In genomic region chr6:128186724-128187123, GRCh38 we compare ENCODE assay signal across 18 cellular contexts.
"Had no signal": no experiment of that assay in that cellular context is flagged by ENCODE, and none has a peak within 500 bp of the region (broad histone marks: within the 10 kb centered on the region; RNA-seq: fewer than 3 reads in every experiment).

No MANE protein-coding gene starts in this region.

- H3K4me3 Mint-ChIP-seq: activated T-helper 1 cell treated with anti-CD3 and anti-CD28 coated beads, Interleukin-12 subunit alpha, Interleukin-12 subunit beta, Interleukin-2, Interleukin-4 antibody, amounts not matched to agents 30 ng/mL and 10 ng/mL and 1 ng/mL, durations not matched to agents 14 hours and 24 hours and 36 hours; natural killer cell; T-helper 1 cell treated with Interleukin-12 subunit alpha and Interleukin-12 subunit beta and Interleukin-4 antibody, amounts not matched to agents 30 μg/mL and 1 μg/mL, for 36 hours had no signal

- H3K27ac Mint-ChIP-seq: activated naive CD4-positive, alpha-beta T cell treated with anti-CD3 and anti-CD28 coated beads, Interleukin-2, amount 50 U/mL, for 72 hours; activated T-helper 1 cell treated with anti-CD3 and anti-CD28 coated beads, Interleukin-12 subunit alpha, Interleukin-12 subunit beta, Interleukin-2, Interleukin-4 antibody, amounts not matched to agents 30 ng/mL and 10 ng/mL and 1 ng/mL, durations not matched to agents 14 hours and 24 hours and 36 hours; natural killer cell; T-helper 1 cell treated with Interleukin-12 subunit alpha and Interleukin-12 subunit beta and Interleukin-4 antibody, amounts not matched to agents 30 μg/mL and 1 μg/mL, for 36 hours had no signal

- H3K27me3 ChIP-seq: body of pancreas, tibial nerve had no signal

- H3K4me1 ChIP-seq: body of pancreas, tibial nerve had no signal

- ATAC-seq: activated naive CD4-positive, alpha-beta T cell treated with anti-CD3 and anti-CD28 coated beads, Interleukin-2, amount 50 U/mL, for 72 hours; body of pancreas; left cardiac atrium; natural killer cell; sciatic nerve had no signal

- H3K9me3 Mint-ChIP-seq: activated naive CD4-positive, alpha-beta T cell treated with anti-CD3 and anti-CD28 coated beads, Interleukin-2, amount 50 U/mL, for 72 hours; activated T-helper 1 cell treated with anti-CD3 and anti-CD28 coated beads, Interleukin-12 subunit alpha, Interleukin-12 subunit beta, Interleukin-2, Interleukin-4 antibody, amounts not matched to agents 30 ng/mL and 10 ng/mL and 1 ng/mL, durations not matched to agents 14 hours and 24 hours and 36 hours; natural killer cell; T-helper 1 cell treated with Interleukin-12 subunit alpha and Interleukin-12 subunit beta and Interleukin-4 antibody, amounts not matched to agents 30 μg/mL and 1 μg/mL, for 36 hours had no signal

- FAIRE-seq: endometrium, urothelium cell line had no signal

- H3K9me3 ChIP-seq: body of pancreas, tibial nerve had no signal

- H3K27ac ChIP-seq: body of pancreas, tibial nerve, VCaP had no signal

- DNase-seq: activated CD4-positive, alpha-beta T cell treated with anti-CD3 and anti-CD28 coated beads for 1 hour; activated gamma-delta T cell treated with Interleukin-2 at 50 U/mL for 16 hours; activated T-cell treated with anti-CD3 and anti-CD28 coated beads for 4 hours; body of pancreas; caudate nucleus; cortex of kidney; erythroblast; left cardiac atrium; natural killer cell; stimulated activated naive CD4-positive, alpha-beta T cell had no signal

- H3K36me3 ChIP-seq: tibial nerve had no signal

- H3K4me3 ChIP-seq: body of pancreas, tibial nerve had no signal

- H3K36me3 Mint-ChIP-seq: activated naive CD4-positive, alpha-beta T cell treated with anti-CD3 and anti-CD28 coated beads, Interleukin-2, amount 50 U/mL, for 72 hours; natural killer cell had no signal

- H3K4me1 Mint-ChIP-seq: natural killer cell had no signal
